ENCODE assay signal across 1 cellular context in genomic region chr14:73457050-73457934, GRCh38.
TF ChIP-seq lines count a peak whose summit lies in the region.

No MANE protein-coding gene starts in this region.

TF ChIP-seq in endothelial cell of umbilical vein, 7 proteins besides CTCF, POLR2A, EP300 and RAD21:
- no peak for TF ChIP-seq EZH2 (IDR thresholded peaks at IDR 0.05; ENCODE audit: borderline replicate concordance, low read depth, low read length, severe bottlenecking)
- no peak for TF ChIP-seq JUN (IDR thresholded peaks at IDR 0.05; ENCODE audit: borderline replicate concordance, insufficient read depth, insufficient read length, low read depth)
- TF ChIP-seq MYC (IDR thresholded peaks at IDR 0.05; ENCODE audit: low read depth, low read length) = no peak
- TF ChIP-seq MAX (IDR thresholded peaks at IDR 0.05; ENCODE audit: insufficient read depth, insufficient read length) = no peak
- no peak for TF ChIP-seq FOS (IDR thresholded peaks at IDR 0.05; ENCODE audit: borderline replicate concordance, insufficient read depth, low read length)
- no peak for TF ChIP-seq GATA2 (IDR thresholded peaks at IDR 0.05; ENCODE audit: insufficient read depth, insufficient read length, low read depth, low read length)
- TF ChIP-seq POLR2AphosphoS5 (IDR thresholded peaks at IDR 0.05; ENCODE audit: insufficient read depth, low read depth, low read length) = no peak
